In the genomic region with DNA sequence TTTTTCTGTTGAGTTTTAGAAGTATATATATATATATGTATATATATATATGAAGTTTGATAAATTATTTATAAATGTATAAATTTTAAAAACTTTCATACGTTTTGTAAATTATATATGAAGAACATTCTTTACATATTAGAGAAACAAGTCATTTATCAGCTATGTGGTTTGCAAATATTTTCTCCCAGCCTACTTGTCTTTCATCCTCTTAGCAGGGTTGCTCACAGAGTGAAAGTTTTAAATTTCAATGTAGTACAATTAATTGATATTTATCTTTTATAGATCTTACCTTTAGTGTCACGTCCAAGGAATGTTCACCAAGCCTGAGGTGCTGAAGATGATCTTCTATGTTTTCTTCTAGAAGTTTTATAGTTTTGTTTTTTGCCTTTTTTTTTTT, we compare ENCODE assay signal across 19 cellular contexts.
"Had no signal": no experiment of that assay in that cellular context is flagged by ENCODE, and none has a peak within 500 bp of the region (broad histone marks: within the 10 kb centered on the region; RNA-seq: fewer than 3 reads in every experiment).

No MANE protein-coding gene starts in this region.

- H3K27me3 Mint-ChIP-seq: activated B cell treated with CpG ODN at 0.5 μM for 24 hours had no signal

- H3K4me1 Mint-ChIP-seq: activated B cell treated with CpG ODN at 0.5 μM for 24 hours had no signal

- DNase-seq: activated B cell treated with CpG ODN at 0.5 μM for 24 hours; activated CD4-positive, alpha-beta T cell treated with anti-CD3 and anti-CD28 coated beads for 48 hours; activated CD8-positive, alpha-beta memory T cell treated with anti-CD3 and anti-CD28 coated beads, Interleukin-2, amount 50 U/mL, for 48 hours; activated CD8-positive, alpha-beta T cell treated with anti-CD3 and anti-CD28 coated beads, Interleukin-2, amount 10 ng/mL, durations not matched to agents 7 days and 5 days; activated gamma-delta T cell treated with Interleukin-2 at 50 U/mL for 16 hours; anterior cingulate cortex; hippocampal formation; kidney glomerular epithelial cell; psoas muscle; stimulated activated CD4-positive, alpha-beta T cell treated with anti-CD3 and anti-CD28 coated beads, Interleukin-1b, Interleukin-23, amount 100 ng/mL, for 48 hours; T-helper 17 cell; testis had no signal

- H3K9me3 Mint-ChIP-seq: activated B cell treated with CpG ODN at 0.5 μM for 24 hours had no signal

- H3K27me3 ChIP-seq: breast epithelium, esophagus muscularis mucosa, right lobe of liver, spleen, stomach, testis had no signal

- H3K27ac ChIP-seq: esophagus muscularis mucosa, psoas muscle, right lobe of liver, stomach, testis had no signal

- H3K4me3 ChIP-seq: breast epithelium, esophagus muscularis mucosa, psoas muscle, right lobe of liver, spleen, stomach, testis had no signal

- H3K4me3 Mint-ChIP-seq: activated B cell treated with CpG ODN at 0.5 μM for 24 hours; activated CD8-positive, alpha-beta T cell treated with anti-CD3 and anti-CD28 coated beads, Interleukin-2, amount 10 ng/mL, durations not matched to agents 7 days and 5 days; activated naive CD8-positive, alpha-beta T cell; nephron progenitor cell; T-helper 17 cell had no signal

- H3K27ac Mint-ChIP-seq: activated B cell treated with CpG ODN at 0.5 μM for 24 hours; activated CD8-positive, alpha-beta T cell treated with anti-CD3 and anti-CD28 coated beads, Interleukin-2, amount 10 ng/mL, durations not matched to agents 7 days and 5 days; activated naive CD8-positive, alpha-beta T cell; nephron progenitor cell; T-helper 17 cell had no signal

- H3K4me1 ChIP-seq: breast epithelium, esophagus muscularis mucosa, psoas muscle, right lobe of liver, testis had no signal

- H3K36me3 Mint-ChIP-seq: activated naive CD8-positive, alpha-beta T cell had no signal

- ATAC-seq: activated CD8-positive, alpha-beta T cell treated with anti-CD3 and anti-CD28 coated beads, Interleukin-2, amount 10 ng/mL, durations not matched to agents 7 days and 5 days; psoas muscle; right lobe of liver; T-helper 17 cell had no signal

- H3K9me3 ChIP-seq: breast epithelium, esophagus muscularis mucosa, psoas muscle, right lobe of liver, spleen, stomach, testis had no signal

- H3K36me3 ChIP-seq: breast epithelium, esophagus muscularis mucosa, right lobe of liver, spleen, stomach had no signal
